In the genomic region with DNA sequence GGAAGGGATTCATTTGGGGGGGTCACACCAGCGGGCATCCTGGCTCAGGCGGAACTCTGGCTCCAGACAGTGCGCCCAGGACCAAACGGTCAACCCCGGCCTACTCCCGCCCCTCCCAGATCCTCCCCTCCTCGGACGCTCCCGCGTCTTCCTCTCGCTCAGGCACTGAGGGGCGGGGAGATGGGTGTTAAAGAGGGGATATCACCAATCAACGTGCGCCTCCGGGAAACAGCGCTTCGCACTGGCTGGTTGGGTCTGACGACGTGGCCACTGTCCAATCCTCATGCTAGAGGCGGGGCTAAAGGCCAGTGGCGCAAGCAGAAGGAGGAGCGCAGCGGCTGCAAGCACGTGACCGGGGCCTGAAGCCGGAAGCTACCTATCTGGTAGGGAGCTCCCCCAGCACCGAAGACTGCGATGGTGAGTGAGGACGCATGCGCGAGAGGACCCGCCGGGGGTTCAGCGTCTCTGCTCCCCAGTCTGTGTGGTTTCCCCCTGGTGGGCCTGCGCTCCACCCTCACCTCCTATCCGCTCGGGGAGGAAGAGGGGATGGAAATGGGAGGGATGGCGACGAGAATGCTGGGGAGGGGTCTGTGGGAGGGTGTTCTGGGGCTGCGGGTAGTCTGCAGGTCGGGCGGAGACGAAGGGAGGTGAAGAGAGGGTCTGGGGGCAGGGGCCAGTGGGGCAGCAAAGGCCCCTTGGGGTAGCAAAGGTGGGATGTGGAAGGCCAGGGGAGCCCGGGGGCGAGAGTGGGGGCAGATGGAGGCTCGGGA, we compare ENCODE assay signal across 8 cellular contexts. TPM values are rescaled to one million over a fixed set of nuclear protein-coding genes. Genes with fewer than 3 reads are reported as not detected.
A peak's percentile ranks its signal among the peaks of the same experiment; 100 is the strongest.
DNase-seq lines count a peak whose midpoint lies in the region; ATAC-seq and TF ChIP-seq lines count a peak whose summit lies in the region.

TSS of gene LAMTOR4 (plus strand) at position 360 of the 770 bp plus-strand sequence. CDS start at position 415, 55 bp downstream.

- DNase-seq in NCI-H187 (lab: John Stamatoyannopoulos, UW) (peak; percentile 96 to 97), T-helper 2 cell (peak; percentile 94 to 100 (median 98)), left ventricle myocardium inferior (peak; percentile 98), prostate gland (ENCODE audit: low spot score) (peak; percentile 100)

- ATAC-seq in GM18498 (IDR thresholded peaks at IDR 0.05; ENCODE audit: unreplicated experiment) (peak; percentile 95), HG02938 (IDR thresholded peaks at IDR 0.05; ENCODE audit: unreplicated experiment) (peak; percentile 98)

- peak; percentile 82 for TF ChIP-seq POLR2A in prostate gland (IDR thresholded peaks at IDR 0.05)

- H3K36me3 ChIP-seq in left ventricle myocardium inferior (peaks cover 7% of the 10 kb centered on the region), prostate gland (no peaks in the 10 kb centered on the region), urinary bladder (ENCODE audit: insufficient read depth) (no peaks in the 10 kb centered on the region)

- H3K4me1 ChIP-seq in left ventricle myocardium inferior (peaks cover 24% of the 10 kb centered on the region), prostate gland (replicated peaks) (peaks cover 5% of the 10 kb centered on the region), urinary bladder (ENCODE audit: insufficient read depth) (no peaks in the 10 kb centered on the region)

- intact Hi-C loops in left ventricle myocardium inferior (cut with micrococcal nuclease) (no loop called here), prostate gland (cut with DNase I) (no loop called here)

- H3K4me3 ChIP-seq in left ventricle myocardium inferior (peak within 1 kb of the TSS; percentile 88), prostate gland (peak within 1 kb of the TSS; percentile 61 to 62), urinary bladder (ENCODE audit: low read depth, low read length) (peak within 1 kb of the TSS; percentile 69)

- no peaks in the 10 kb centered on the region for H3K9me3 ChIP-seq in left ventricle myocardium inferior (replicated peaks)
- H3K9me3 ChIP-seq in prostate gland: no peaks in the 10 kb centered on the region

- no peaks in the 10 kb centered on the region for H3K27me3 ChIP-seq in left ventricle myocardium inferior (ENCODE audit: low read depth)
- H3K27me3 ChIP-seq in prostate gland (replicated peaks; ENCODE audit: insufficient read depth): no peaks in the 10 kb centered on the region

- TF ChIP-seq CTCF in left ventricle myocardium inferior (IDR thresholded peaks at IDR 0.05; ENCODE audit: borderline replicate concordance) (peak; percentile 16), prostate gland (IDR thresholded peaks at IDR 0.05) (no peak)

- WGBS in prostate gland: under 1% methylated on average over 30 of the region's 46 CpGs
- under 1% methylated on average over 46 of the region's 46 CpGs for whole genome bisulfite sequencing in urinary bladder

- H3K27ac ChIP-seq in angular gyrus (ENCODE audit: low read depth, low read length) (peak within 1 kb of the TSS; percentile 97), left ventricle myocardium inferior (replicated peaks) (peak within 1 kb of the TSS; percentile 90), prostate gland (peak within 1 kb of the TSS; percentile 72 to 82), urinary bladder (ENCODE audit: low read depth) (peak within 1 kb of the TSS; percentile 90)

RNA-seq across cellular contexts. Expression of gene LAMTOR4, which starts in this region (rescaled TPM):
- total RNA-seq in left ventricle myocardium inferior (100 TPM), prostate gland (100 to 1,000 TPM; 213 to 243 TPM), urinary bladder (36.3 TPM)
- polyA plus RNA-seq in urinary bladder: 251 TPM

Comparison
In these comparisons a context has a peak if more than half of its experiments do, and no peak if none do; other contexts are left out.
1. Peak in every context shown above with its lines: DNase-seq, ATAC-seq, H3K4me3 ChIP-seq and H3K27ac ChIP-seq.